Comparison of ENCODE assay signal across 1 cellular context in genomic region chr2:205975082-205975949, GRCh38.
A peak's percentile ranks its signal among the peaks of the same experiment; 100 is the strongest.
TF ChIP-seq lines count a peak whose summit lies in the region.

No MANE protein-coding gene starts in this region.

TF ChIP-seq in HepG2, 621 proteins besides CTCF, POLR2A, EP300 and RAD21 (continued from another document and continues in another):
- TF ChIP-seq, protein P1, sequence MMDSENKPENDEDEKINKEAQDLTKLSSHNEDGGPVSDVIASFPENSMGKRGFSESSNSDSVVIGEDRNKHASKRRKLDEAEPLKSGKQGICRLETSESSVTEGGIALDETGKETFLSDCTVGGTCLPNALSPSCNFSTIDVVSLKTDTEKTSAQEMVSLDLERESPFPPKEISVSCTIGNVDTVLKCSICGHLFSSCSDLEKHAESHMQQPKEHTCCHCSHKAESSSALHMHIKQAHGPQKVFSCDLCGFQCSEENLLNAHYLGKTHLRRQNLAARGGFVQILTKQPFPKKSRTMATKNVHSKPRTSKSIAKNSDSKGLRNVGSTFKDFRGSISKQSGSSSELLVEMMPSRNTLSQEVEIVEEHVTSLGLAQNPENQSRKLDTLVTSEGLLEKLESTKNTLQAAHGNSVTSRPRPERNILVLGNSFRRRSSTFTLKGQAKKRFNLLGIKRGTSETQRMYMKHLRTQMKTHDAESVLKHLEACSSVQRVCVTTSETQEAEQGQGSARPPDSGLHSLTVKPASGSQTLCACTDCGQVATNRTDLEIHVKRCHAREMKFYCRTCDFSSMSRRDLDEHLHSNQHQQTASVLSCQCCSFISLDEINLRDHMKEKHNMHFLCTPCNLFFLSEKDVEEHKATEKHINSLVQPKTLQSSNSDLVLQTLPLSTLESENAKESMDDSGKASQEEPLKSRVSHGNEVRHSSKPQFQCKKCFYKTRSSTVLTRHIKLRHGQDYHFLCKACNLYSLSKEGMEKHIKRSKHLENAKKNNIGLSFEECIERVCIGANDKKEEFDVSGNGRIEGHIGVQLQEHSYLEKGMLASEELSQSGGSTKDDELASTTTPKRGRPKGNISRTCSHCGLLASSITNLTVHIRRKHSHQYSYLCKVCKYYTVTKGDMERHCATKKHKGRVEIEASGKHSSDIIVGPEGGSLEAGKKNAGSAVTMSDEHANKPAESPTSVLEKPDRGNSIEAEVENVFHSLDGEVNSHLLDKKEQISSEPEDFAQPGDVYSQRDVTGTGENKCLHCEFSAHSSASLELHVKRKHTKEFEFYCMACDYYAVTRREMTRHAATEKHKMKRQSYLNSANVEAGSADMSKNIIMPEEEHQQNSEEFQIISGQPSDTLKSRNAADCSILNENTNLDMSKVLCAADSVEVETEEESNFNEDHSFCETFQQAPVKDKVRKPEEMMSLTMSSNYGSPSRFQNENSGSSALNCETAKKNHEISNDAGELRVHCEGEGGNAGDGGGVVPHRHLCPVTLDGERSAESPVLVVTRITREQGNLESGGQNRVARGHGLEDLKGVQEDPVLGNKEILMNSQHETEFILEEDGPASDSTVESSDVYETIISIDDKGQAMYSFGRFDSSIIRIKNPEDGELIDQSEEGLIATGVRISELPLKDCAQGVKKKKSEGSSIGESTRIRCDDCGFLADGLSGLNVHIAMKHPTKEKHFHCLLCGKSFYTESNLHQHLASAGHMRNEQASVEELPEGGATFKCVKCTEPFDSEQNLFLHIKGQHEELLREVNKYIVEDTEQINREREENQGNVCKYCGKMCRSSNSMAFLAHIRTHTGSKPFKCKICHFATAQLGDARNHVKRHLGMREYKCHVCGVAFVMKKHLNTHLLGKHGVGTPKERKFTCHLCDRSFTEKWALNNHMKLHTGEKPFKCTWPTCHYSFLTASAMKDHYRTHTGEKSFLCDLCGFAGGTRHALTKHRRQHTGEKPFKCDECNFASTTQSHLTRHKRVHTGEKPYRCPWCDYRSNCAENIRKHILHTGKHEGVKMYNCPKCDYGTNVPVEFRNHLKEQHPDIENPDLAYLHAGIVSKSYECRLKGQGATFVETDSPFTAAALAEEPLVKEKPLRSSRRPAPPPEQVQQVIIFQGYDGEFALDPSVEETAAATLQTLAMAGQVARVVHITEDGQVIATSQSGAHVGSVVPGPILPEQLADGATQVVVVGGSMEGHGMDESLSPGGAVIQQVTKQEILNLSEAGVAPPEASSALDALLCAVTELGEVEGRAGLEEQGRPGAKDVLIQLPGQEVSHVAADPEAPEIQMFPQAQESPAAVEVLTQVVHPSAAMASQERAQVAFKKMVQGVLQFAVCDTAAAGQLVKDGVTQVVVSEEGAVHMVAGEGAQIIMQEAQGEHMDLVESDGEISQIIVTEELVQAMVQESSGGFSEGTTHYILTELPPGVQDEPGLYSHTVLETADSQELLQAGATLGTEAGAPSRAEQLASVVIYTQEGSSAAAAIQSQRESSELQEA (CRISPR knock-in tag; IDR thresholded peaks at IDR 0.05; ENCODE audit: not compliant biosample characterization), result no peak
- no peak for TF ChIP-seq PRPF4 (IDR thresholded peaks at IDR 0.05; ENCODE audit: low read depth, low read length, poor library complexity, severe bottlenecking)
- no peak for TF ChIP-seq KLF13 (CRISPR knock-in tag; IDR thresholded peaks at IDR 0.05)
- peak; percentile 68; the same call in 1 of the 2 replicates for TF ChIP-seq ZKSCAN1 (IDR thresholded peaks at IDR 0.05; ENCODE audit: low read length)
- TF ChIP-seq, protein P2, sequence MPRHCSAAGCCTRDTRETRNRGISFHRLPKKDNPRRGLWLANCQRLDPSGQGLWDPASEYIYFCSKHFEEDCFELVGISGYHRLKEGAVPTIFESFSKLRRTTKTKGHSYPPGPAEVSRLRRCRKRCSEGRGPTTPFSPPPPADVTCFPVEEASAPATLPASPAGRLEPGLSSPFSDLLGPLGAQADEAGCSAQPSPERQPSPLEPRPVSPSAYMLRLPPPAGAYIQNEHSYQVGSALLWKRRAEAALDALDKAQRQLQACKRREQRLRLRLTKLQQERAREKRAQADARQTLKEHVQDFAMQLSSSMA (CRISPR knock-in tag; IDR thresholded peaks at IDR 0.05), result no peak; the same call in 1 of the 2 replicates
- TF ChIP-seq EZH2 (conservative IDR thresholded peaks at IDR 0.05; ENCODE audit: low read depth, low read length), result no peak
- 0 out of 2 replicates have a peak, but pooled peaks have one; percentile 95 for TF ChIP-seq ZIK1 (CRISPR knock-in tag; IDR thresholded peaks at IDR 0.05; ENCODE audit: borderline replicate concordance, low read depth)
- peak; percentile 94 for TF ChIP-seq SMAD3 (CRISPR knock-in tag; IDR thresholded peaks at IDR 0.05)
- peak; percentile 86 for TF ChIP-seq SPEN (CRISPR knock-in tag; IDR thresholded peaks at IDR 0.05; ENCODE audit: low read depth)
- no peak for TF ChIP-seq RNF2 (conservative IDR thresholded peaks at IDR 0.05; ENCODE audit: low read depth)
- no peak; the same call in 1 of the 2 replicates for TF ChIP-seq TOPORS (CRISPR knock-in tag; IDR thresholded peaks at IDR 0.05)
- no peak; the same call in 1 of the 2 replicates for TF ChIP-seq TRIM24 (CRISPR knock-in tag; IDR thresholded peaks at IDR 0.05)
- peak; percentile 46; the same call in 1 of the 2 replicates for TF ChIP-seq MYC (CRISPR knock-in tag; IDR thresholded peaks at IDR 0.05; ENCODE audit: borderline replicate concordance)
- no peak for TF ChIP-seq SIN3B (IDR thresholded peaks at IDR 0.05; ENCODE audit: low read length)
- 0 out of 2 replicates have a peak, but pooled peaks have one; percentile 30 for TF ChIP-seq DNMT3B (CRISPR knock-in tag; conservative IDR thresholded peaks at IDR 0.05)
- TF ChIP-seq CBX5 (CRISPR knock-in tag; IDR thresholded peaks at IDR 0.05; ENCODE audit: borderline replicate concordance), result peak; percentile 77; the same call in 1 of the 2 replicates
- TF ChIP-seq ZNF383 (CRISPR knock-in tag; IDR thresholded peaks at IDR 0.05; ENCODE audit: borderline replicate concordance), result no peak
- peak; percentile 87; the same call in 2 of the 3 replicates for TF ChIP-seq MXI1 (IDR thresholded peaks at IDR 0.05; ENCODE audit: borderline replicate concordance, low read depth, low read length)
- TF ChIP-seq ZNF431 (CRISPR knock-in tag; IDR thresholded peaks at IDR 0.05; ENCODE audit: borderline replicate concordance, low read depth), result peak; percentile 97; the same call in 1 of the 2 replicates
- no peak for TF ChIP-seq HNRNPH1 (optimal IDR thresholded peaks at IDR 0.05; ENCODE audit: low read depth, low read length)
- 0 out of 2 replicates have a peak, but pooled peaks have one; percentile 1 for TF ChIP-seq HNRNPL (IDR thresholded peaks at IDR 0.05; ENCODE audit: low read depth, low read length)
- TF ChIP-seq GTF3A (CRISPR knock-in tag; conservative IDR thresholded peaks at IDR 0.05), result 0 out of 2 replicates have a peak, but pooled peaks have one; percentile 17
- peak; percentile 87 for TF ChIP-seq SOX13 (IDR thresholded peaks at IDR 0.05)
- peak in 1 of 2 experiments; percentile 98; a peak in 2 of 4 replicates for TF ChIP-seq SOX13 (CRISPR knock-in tag; conservative IDR thresholded peaks at IDR 0.05 in 1 of 2, IDR thresholded peaks at IDR 0.05 in 1 of 2)
- peak; percentile 99 for TF ChIP-seq ERF (CRISPR knock-in tag; IDR thresholded peaks at IDR 0.05)
- TF ChIP-seq LCORL (IDR thresholded peaks at IDR 0.05), result peak; percentile 78; the same call in 1 of the 2 replicates
- TF ChIP-seq LCORL (CRISPR knock-in tag; IDR thresholded peaks at IDR 0.05), result peak; percentile 98
- TF ChIP-seq, protein P3, sequence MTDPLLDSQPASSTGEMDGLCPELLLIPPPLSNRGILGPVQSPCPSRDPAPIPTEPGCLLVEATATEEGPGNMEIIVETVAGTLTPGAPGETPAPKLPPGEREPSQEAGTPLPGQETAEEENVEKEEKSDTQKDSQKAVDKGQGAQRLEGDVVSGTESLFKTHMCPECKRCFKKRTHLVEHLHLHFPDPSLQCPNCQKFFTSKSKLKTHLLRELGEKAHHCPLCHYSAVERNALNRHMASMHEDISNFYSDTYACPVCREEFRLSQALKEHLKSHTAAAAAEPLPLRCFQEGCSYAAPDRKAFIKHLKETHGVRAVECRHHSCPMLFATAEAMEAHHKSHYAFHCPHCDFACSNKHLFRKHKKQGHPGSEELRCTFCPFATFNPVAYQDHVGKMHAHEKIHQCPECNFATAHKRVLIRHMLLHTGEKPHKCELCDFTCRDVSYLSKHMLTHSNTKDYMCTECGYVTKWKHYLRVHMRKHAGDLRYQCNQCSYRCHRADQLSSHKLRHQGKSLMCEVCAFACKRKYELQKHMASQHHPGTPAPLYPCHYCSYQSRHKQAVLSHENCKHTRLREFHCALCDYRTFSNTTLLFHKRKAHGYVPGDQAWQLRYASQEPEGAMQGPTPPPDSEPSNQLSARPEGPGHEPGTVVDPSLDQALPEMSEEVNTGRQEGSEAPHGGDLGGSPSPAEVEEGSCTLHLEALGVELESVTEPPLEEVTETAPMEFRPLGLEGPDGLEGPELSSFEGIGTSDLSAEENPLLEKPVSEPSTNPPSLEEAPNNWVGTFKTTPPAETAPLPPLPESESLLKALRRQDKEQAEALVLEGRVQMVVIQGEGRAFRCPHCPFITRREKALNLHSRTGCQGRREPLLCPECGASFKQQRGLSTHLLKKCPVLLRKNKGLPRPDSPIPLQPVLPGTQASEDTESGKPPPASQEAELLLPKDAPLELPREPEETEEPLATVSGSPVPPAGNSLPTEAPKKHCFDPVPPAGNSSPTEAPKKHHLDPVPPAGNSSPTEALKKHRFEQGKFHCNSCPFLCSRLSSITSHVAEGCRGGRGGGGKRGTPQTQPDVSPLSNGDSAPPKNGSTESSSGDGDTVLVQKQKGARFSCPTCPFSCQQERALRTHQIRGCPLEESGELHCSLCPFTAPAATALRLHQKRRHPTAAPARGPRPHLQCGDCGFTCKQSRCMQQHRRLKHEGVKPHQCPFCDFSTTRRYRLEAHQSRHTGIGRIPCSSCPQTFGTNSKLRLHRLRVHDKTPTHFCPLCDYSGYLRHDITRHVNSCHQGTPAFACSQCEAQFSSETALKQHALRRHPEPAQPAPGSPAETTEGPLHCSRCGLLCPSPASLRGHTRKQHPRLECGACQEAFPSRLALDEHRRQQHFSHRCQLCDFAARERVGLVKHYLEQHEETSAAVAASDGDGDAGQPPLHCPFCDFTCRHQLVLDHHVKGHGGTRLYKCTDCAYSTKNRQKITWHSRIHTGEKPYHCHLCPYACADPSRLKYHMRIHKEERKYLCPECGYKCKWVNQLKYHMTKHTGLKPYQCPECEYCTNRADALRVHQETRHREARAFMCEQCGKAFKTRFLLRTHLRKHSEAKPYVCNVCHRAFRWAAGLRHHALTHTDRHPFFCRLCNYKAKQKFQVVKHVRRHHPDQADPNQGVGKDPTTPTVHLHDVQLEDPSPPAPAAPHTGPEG (CRISPR knock-in tag; IDR thresholded peaks at IDR 0.05), result peak; percentile 39; the same call in 1 of the 2 replicates
- peak; percentile 97 for TF ChIP-seq NCOA2 (CRISPR knock-in tag; IDR thresholded peaks at IDR 0.05)
- TF ChIP-seq, protein P4, sequence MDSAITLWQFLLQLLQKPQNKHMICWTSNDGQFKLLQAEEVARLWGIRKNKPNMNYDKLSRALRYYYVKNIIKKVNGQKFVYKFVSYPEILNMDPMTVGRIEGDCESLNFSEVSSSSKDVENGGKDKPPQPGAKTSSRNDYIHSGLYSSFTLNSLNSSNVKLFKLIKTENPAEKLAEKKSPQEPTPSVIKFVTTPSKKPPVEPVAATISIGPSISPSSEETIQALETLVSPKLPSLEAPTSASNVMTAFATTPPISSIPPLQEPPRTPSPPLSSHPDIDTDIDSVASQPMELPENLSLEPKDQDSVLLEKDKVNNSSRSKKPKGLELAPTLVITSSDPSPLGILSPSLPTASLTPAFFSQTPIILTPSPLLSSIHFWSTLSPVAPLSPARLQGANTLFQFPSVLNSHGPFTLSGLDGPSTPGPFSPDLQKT (CRISPR knock-in tag; IDR thresholded peaks at IDR 0.05; ENCODE audit: borderline replicate concordance), result no peak
- TF ChIP-seq ESRRA (CRISPR knock-in tag; IDR thresholded peaks at IDR 0.05; ENCODE audit: low read depth), result no peak; the same call in none of the 2 replicates
- TF ChIP-seq SMAD9 (CRISPR knock-in tag; IDR thresholded peaks at IDR 0.05), result peak; percentile 52; the same call in 1 of the 2 replicates
- no peak for TF ChIP-seq ZNF513 (CRISPR knock-in tag; conservative IDR thresholded peaks at IDR 0.05)
- TF ChIP-seq, protein P5, sequence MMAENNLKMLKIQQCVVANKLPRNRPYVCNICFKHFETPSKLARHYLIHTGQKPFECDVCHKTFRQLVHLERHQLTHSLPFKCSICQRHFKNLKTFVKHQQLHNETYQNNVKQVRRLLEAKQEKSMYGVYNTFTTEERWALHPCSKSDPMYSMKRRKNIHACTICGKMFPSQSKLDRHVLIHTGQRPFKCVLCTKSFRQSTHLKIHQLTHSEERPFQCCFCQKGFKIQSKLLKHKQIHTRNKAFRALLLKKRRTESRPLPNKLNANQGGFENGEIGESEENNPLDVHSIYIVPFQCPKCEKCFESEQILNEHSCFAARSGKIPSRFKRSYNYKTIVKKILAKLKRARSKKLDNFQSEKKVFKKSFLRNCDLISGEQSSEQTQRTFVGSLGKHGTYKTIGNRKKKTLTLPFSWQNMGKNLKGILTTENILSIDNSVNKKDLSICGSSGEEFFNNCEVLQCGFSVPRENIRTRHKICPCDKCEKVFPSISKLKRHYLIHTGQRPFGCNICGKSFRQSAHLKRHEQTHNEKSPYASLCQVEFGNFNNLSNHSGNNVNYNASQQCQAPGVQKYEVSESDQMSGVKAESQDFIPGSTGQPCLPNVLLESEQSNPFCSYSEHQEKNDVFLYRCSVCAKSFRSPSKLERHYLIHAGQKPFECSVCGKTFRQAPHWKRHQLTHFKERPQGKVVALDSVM (CRISPR knock-in tag; IDR thresholded peaks at IDR 0.05), result peak; percentile 51
- no peak for TF ChIP-seq MLLT10 (CRISPR knock-in tag; IDR thresholded peaks at IDR 0.05)
- peak; percentile 85; the same call in 1 of the 2 replicates for TF ChIP-seq ZNF547 (CRISPR knock-in tag; IDR thresholded peaks at IDR 0.05)
- peak; percentile 78; the same call in 1 of the 2 replicates for TF ChIP-seq ZNF766 (CRISPR knock-in tag; IDR thresholded peaks at IDR 0.05; ENCODE audit: borderline replicate concordance)
- TF ChIP-seq, protein P6, sequence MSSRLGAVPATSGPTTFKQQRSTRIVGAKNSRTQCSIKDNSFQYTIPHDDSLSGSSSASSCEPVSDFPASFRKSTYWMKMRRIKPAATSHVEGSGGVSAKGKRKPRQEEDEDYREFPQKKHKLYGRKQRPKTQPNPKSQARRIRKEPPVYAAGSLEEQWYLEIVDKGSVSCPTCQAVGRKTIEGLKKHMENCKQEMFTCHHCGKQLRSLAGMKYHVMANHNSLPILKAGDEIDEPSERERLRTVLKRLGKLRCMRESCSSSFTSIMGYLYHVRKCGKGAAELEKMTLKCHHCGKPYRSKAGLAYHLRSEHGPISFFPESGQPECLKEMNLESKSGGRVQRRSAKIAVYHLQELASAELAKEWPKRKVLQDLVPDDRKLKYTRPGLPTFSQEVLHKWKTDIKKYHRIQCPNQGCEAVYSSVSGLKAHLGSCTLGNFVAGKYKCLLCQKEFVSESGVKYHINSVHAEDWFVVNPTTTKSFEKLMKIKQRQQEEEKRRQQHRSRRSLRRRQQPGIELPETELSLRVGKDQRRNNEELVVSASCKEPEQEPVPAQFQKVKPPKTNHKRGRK (CRISPR knock-in tag; IDR thresholded peaks at IDR 0.05), result no peak
